10 cellular contexts compared by ENCODE assay signal in the genomic region with DNA sequence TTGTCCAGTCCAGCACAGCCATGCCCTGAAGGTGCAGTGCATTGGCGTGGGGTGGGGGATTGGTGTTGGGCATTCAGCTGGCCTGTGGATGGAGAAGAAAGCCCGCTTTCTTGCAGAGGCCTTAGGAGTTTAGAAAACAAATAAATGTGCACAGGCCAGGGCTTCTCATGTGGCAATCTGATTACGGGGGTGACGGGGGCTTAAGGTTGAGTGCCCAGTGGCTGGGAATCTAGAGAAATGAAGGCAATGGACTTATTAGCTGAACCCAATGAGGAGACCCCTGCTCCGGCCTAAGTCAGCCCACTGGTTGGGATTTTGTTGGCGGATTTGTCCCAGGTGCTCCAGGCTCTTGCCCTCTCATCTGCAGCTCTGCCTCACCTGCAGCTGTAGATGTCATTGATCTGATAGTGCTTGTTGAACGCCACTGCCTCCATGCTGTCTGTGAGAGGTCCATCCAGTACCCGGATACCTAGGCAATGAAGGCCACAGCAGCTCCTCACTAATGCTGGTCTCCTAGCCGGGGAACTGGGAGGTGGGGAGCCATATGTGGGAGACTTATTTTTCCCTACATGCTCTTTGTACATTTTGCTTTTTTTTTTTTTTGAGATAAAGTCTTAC.
"Had no signal": no experiment of that assay in that cellular context is flagged by ENCODE, and none has a peak within 500 bp of the region (broad histone marks: within the 10 kb centered on the region; RNA-seq: fewer than 3 reads in every experiment).

No MANE protein-coding gene starts in this region.

- H3K27ac ChIP-seq: body of pancreas, SK-N-MC, vagina had no signal

- H3K9me3 ChIP-seq: body of pancreas, gastrocnemius medialis, vagina had no signal

- H3K4me3 Mint-ChIP-seq: activated naive CD8-positive, alpha-beta T cell treated with anti-CD3 and anti-CD28 coated beads, Interleukin-2, amount 10 ng/mL, durations not matched to agents 7 days and 5 days had no signal

- H3K27me3 Mint-ChIP-seq: activated naive CD8-positive, alpha-beta T cell treated with anti-CD3 and anti-CD28 coated beads, Interleukin-2, amount 10 ng/mL, durations not matched to agents 7 days and 5 days had no signal

- H3K27me3 ChIP-seq: body of pancreas, gastrocnemius medialis, vagina had no signal

- H3K4me3 ChIP-seq: body of pancreas, gastrocnemius medialis, SK-N-MC, vagina had no signal

- DNase-seq: activated CD8-positive, alpha-beta memory T cell treated with anti-CD3 and anti-CD28 coated beads for 24 hours; activated naive CD8-positive, alpha-beta T cell treated with anti-CD3 and anti-CD28 coated beads, Interleukin-2, amount 10 ng/mL, durations not matched to agents 7 days and 5 days; cortex of kidney; stimulated activated CD4-positive, alpha-beta T cell treated with anti-CD3 and anti-CD28 coated beads, Interleukin-12 subunit alpha, Interleukin-12 subunit beta, amount 100 ng/mL, for 4 hours; stimulated activated naive CD4-positive, alpha-beta T cell treated with Interleukin-2 at 50 U/mL for 16 hours had no signal

- H3K9me3 Mint-ChIP-seq: activated naive CD8-positive, alpha-beta T cell treated with anti-CD3 and anti-CD28 coated beads, Interleukin-2, amount 10 ng/mL, durations not matched to agents 7 days and 5 days; nephron had no signal
